In the genomic region with DNA sequence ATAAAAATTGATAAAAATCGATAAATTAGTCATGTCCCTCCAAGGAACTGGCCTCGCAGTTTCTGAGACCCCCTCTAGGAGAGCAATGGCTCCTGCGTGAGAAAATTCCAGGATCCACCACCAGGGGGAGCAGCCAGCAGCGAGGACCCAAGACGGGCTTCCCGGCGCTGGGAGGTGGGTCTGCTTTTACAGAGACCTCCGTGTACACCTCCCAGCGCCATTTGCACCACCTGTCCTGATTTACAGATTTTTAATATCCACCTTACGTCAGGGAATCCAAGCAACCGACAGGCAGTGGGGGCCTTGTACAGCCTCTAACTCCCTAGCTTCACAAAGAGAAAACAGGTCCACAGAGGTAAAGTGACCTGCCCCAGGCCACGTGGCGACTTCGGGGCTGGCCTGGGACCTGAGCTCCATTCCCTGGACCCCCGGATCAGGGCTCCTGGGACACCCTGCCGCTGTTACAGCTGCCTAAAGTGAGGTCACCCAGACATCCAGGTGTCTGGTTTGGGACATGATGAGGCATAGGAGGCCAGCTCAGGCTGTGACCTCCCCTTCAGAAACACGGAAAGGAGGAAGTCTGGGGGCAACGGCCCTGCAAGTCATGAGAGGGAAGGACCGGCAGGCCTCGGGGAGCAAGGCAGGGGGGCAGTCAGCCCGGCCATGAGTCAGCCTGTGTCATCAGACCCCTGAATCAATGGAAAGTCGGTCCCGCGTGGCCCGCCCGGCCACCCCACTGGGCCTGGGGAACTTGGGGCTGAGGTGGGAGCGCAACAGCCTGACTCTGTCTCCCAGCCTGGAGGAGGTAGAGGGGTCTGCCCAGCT, we compare ENCODE assay signal across 8 cellular contexts. TPM values are rescaled to one million over a fixed set of nuclear protein-coding genes. Genes with fewer than 3 reads are reported as not detected.
DNase-seq lines count a peak whose midpoint lies in the region; ATAC-seq and TF ChIP-seq lines count a peak whose summit lies in the region.

No MANE protein-coding gene starts in this region.

- DNase-seq in AG09309 (ENCODE audit: low read depth) (no peak), H7 (peak; percentile 95), OCI-LY7 (ENCODE audit: low spot score) (peak; percentile 80), fibroblast of gingiva (ENCODE audit: low read depth) (peak; percentile 30), neural crest cell (ENCODE audit: low read depth, low spot score) (peak; percentile 95)
- peak; percentile 84 for DNase-seq in activated T-cell treated with anti-CD3 and anti-CD28 coated beads, Interleukin-2, amount 50 U/mL, for 1 hour

- H3K9me3 ChIP-seq in OCI-LY7 (ENCODE audit: low read length) (no peaks in the 10 kb centered on the region), stomach smooth muscle (ENCODE audit: control insufficient read depth in 2 of 2, low read length in 2 of 2) (no peaks in the 10 kb centered on the region)

- H3K27ac ChIP-seq in OCI-LY7 (ENCODE audit: low read depth, low read length, poor library complexity, severe bottlenecking) (no peak overlapping the region), stomach smooth muscle (ENCODE audit: low read length) (no peak overlapping the region)

- BruUV-seq in OCI-LY7 (replicated peaks; lab: Mats Ljungman, UMichigan) = no TSS peak

- peak overlapping the region; percentile 17 for H3K4me3 ChIP-seq in AG09309 (ENCODE audit: control insufficient read depth, low read depth, low read length)
- no peak overlapping the region for H3K4me3 ChIP-seq in H7 (ENCODE audit: insufficient read depth, low read depth, low read length)
- H3K4me3 ChIP-seq in OCI-LY7 (ENCODE audit: low read depth, low read length, poor library complexity, severe bottlenecking) = no peak overlapping the region
- peak overlapping the region; percentile 50 to 60 for H3K4me3 ChIP-seq in stomach smooth muscle (ENCODE audit: low read length in 2 of 2)

- H3K27ac Mint-ChIP-seq in neural crest cell (ENCODE audit: unreplicated experiment) = no peak overlapping the region

- no peaks in the 10 kb centered on the region for H3K36me3 ChIP-seq in H7 (replicated peaks; ENCODE audit: control insufficient read depth, insufficient read depth, low read length)
- H3K36me3 ChIP-seq in OCI-LY7 (ENCODE audit: insufficient read depth, low read length) = no peaks in the 10 kb centered on the region
- no peaks in the 10 kb centered on the region for H3K36me3 ChIP-seq in stomach smooth muscle (ENCODE audit: control insufficient read depth in 2 of 2, insufficient read depth in 2 of 2, low read length in 2 of 2)

- H3K27me3 Mint-ChIP-seq in neural crest cell (ENCODE audit: low read depth) = no peaks in the 10 kb centered on the region

- no peak overlapping the region for H3K4me3 Mint-ChIP-seq in neural crest cell

- H3K9ac ChIP-seq in stomach smooth muscle (ENCODE audit: low read length in 2 of 2) = peak overlapping the region in 1 of 2 donors; percentile 42

- TF ChIP-seq CTCF in AG09309 (IDR thresholded peaks at IDR 0.05; ENCODE audit: control insufficient read depth, insufficient read depth, low read depth, low read length, missing control alignments) (peak; percentile 92), OCI-LY7 (conservative IDR thresholded peaks at IDR 0.05; ENCODE audit: low read length) (peak; percentile 96), neural crest cell (conservative IDR thresholded peaks at IDR 0.05) (peak; percentile 99)

- H3K9me3 Mint-ChIP-seq in neural crest cell = no peaks in the 10 kb centered on the region

- intact Hi-C loops in OCI-LY7 (cut with micrococcal nuclease; ENCODE audit: unreplicated experiment) = loop anchor here (1.0 kb wide), 3 partner anchors 24 to 128 kb away; a partner anchor contains a TSS

- no peaks in the 10 kb centered on the region for H4K20me1 ChIP-seq in OCI-LY7 (ENCODE audit: insufficient read depth, low read length)

- H3K4me2 ChIP-seq in OCI-LY7 (ENCODE audit: low read length) = peak overlapping the region; percentile 29

- H3K79me2 ChIP-seq in OCI-LY7 (ENCODE audit: insufficient read depth, low read depth, low read length) = no peaks in the 10 kb centered on the region; the same call in 1 of the 2 replicates

- peaks cover 5% of the 10 kb centered on the region for H3K4me1 Mint-ChIP-seq in neural crest cell

- POLR2A ChIA-PET in OCI-LY7 (lab: Charles Lee) = no interaction called here

- H3K9me2 ChIP-seq in OCI-LY7 (ENCODE audit: insufficient read depth, low read length) = no peaks in the 10 kb centered on the region

- peak overlapping the region; percentile 56; the same call in 1 of the 2 replicates for H2AFZ ChIP-seq in OCI-LY7 (ENCODE audit: low read length)

- ATAC-seq in HG02610 (IDR thresholded peaks at IDR 0.05; ENCODE audit: unreplicated experiment) = no peak

- H3K27me3 ChIP-seq in H7 (ENCODE audit: control insufficient read depth, insufficient read depth, low read length) = peaks cover 3% of the 10 kb centered on the region
- peaks cover 3 to 4% of the 10 kb centered on the region in 2 donors for H3K27me3 ChIP-seq in stomach smooth muscle (ENCODE audit: control insufficient read depth in 1 of 2, insufficient read depth in 2 of 2, low read length in 2 of 2)

- CTCF ChIA-PET in OCI-LY7 (lab: Charles Lee; ENCODE audit: unreplicated experiment) = interaction anchor here (0.6 to 1.1 kb wide), 4 partner anchors 10 to 372 kb away, joined by 3 to 14 read pairs (median 6); no protein-coding TSS in a partner anchor

- H3K4me1 ChIP-seq in OCI-LY7 (ENCODE audit: insufficient read depth, low read length, poor library complexity, severe bottlenecking) (peaks cover 20% of the 10 kb centered on the region), stomach smooth muscle (ENCODE audit: control insufficient read depth, insufficient read depth, low read length) (peaks cover 5% of the 10 kb centered on the region)

- no peaks in the 10 kb centered on the region for H3K36me3 Mint-ChIP-seq in neural crest cell (ENCODE audit: low read depth)

RNA-seq across cellular contexts. Expression of a gene that starts 3.5 kb away (rescaled TPM):
- not detected in 2 replicates for total RNA-seq in H7 (2014; rRNA removed; shearing (Covaris generic))
- 0.18 TPM in 1 of 2 replicates, not detected in the other for total RNA-seq in OCI-LY7 (2014; rRNA removed; shearing (Covaris generic))
- total RNA-seq in OCI-LY7 (2022) (0.79 and 0.91 TPM in 2 replicates), neural crest cell (not detected in 2 replicates)

RNA-seq across cellular contexts. Expression of a gene that starts 16.6 kb away (rescaled TPM):
- 0.41 and 0.59 TPM in 2 replicates for total RNA-seq in H7 (2014; rRNA removed; shearing (Covaris generic))
- total RNA-seq in OCI-LY7 (2014; rRNA removed; shearing (Covaris generic)) = 0.06 TPM in 1 of 2 replicates, not detected in the other
- total RNA-seq in OCI-LY7 (2022) (not detected in 2 replicates), neural crest cell (0.57 and 1.1 TPM in 2 replicates)

RNA-seq across cellular contexts. Expression of a gene that starts 26.2 kb away (rescaled TPM):
- 10.2 and 15.4 TPM in 2 replicates for total RNA-seq in H7 (2014; rRNA removed; shearing (Covaris generic))
- 3.5 and 9.1 TPM in 2 replicates for total RNA-seq in OCI-LY7 (2014; rRNA removed; shearing (Covaris generic))
- 4.3 and 4.5 TPM in 2 replicates for total RNA-seq in OCI-LY7 (2022)
- total RNA-seq in neural crest cell = 6.2 and 8.7 TPM in 2 replicates

Comparison
In these comparisons a context has a peak if more than half of its experiments do, and no peak if none do; other contexts are left out.
1. H3K4me3 ChIP-seq: peak in AG09309 (single experiment) and stomach smooth muscle (2 of 2); none in H7 (single experiment) and OCI-LY7 (single experiment).
2. Peak in every context shown above with its lines, with median percentiles within 50 percentile points of each other: CTCF ChIP-seq.